9 cellular contexts compared by ENCODE assay signal in genomic region chr17:49358638-49359247, GRCh38. TPM values are rescaled to one million over a fixed set of nuclear protein-coding genes. Genes with fewer than 3 reads are reported as not detected.
DNase-seq lines count a peak whose midpoint lies in the region; ATAC-seq and TF ChIP-seq lines count a peak whose summit lies in the region.
"Had no signal": no experiment of that assay in that cellular context is flagged by ENCODE, and none has a peak within 500 bp of the region (broad histone marks: within the 10 kb centered on the region; RNA-seq: fewer than 3 reads in every experiment).

No MANE protein-coding gene starts in this region.

- in situ Hi-C loops in SK-MEL-5 (cut with HindIII; ENCODE audit: low pct_unique_long_range_greater_than_20kb, low sequenced_read_pairs): no loop called here

- WGBS in right cardiac atrium: 36% methylated on average over 4 of the region's 4 CpGs

- peak overlapping the region; percentile 16 for H3K27ac Mint-ChIP-seq in type B pancreatic cell

- H3K27me3 ChIP-seq in cardiac muscle cell (no peaks in the 10 kb centered on the region), right cardiac atrium (ENCODE audit: control insufficient read depth, insufficient read depth) (no peaks in the 10 kb centered on the region)

- H3K4me3 Mint-ChIP-seq in type B pancreatic cell: peak overlapping the region; percentile 98

- H3K4me1 ChIP-seq in cardiac muscle cell (ENCODE audit: low read depth): peaks cover 19% of the 10 kb centered on the region
- H3K4me1 ChIP-seq in right cardiac atrium (ENCODE audit: control insufficient read depth, insufficient read depth, low read length): peaks cover 6% of the 10 kb centered on the region

- H3K27ac ChIP-seq in cardiac muscle cell (no peak overlapping the region), right cardiac atrium (ENCODE audit: low read length) (no peak overlapping the region)

- no peaks in the 10 kb centered on the region for H3K9me3 ChIP-seq in cardiac muscle cell (ENCODE audit: low read depth)
- no peaks in the 10 kb centered on the region for H3K9me3 ChIP-seq in right cardiac atrium (ENCODE audit: control insufficient read depth, low read length)

- no peak overlapping the region for H3K4me3 ChIP-seq in cardiac muscle cell
- no peak overlapping the region for H3K4me3 ChIP-seq in right cardiac atrium (ENCODE audit: low read length)
- peak overlapping the region; percentile 13 for H3K4me3 ChIP-seq in fibroblast of the aortic adventitia (ENCODE audit: low read depth, low read length)

- H3K36me3 Mint-ChIP-seq in type B pancreatic cell: peaks cover 3% of the 10 kb centered on the region

- no peaks in the 10 kb centered on the region for H3K9me3 Mint-ChIP-seq in type B pancreatic cell

- H3K27me3 Mint-ChIP-seq in type B pancreatic cell: no peaks in the 10 kb centered on the region

- H3K36me3 ChIP-seq in cardiac muscle cell: no peaks in the 10 kb centered on the region

- DNase-seq in cardiac muscle cell (ENCODE audit: low read depth in 1 of 2, low spot score in 1 of 2) (peak; percentile 7 to 9), right cardiac atrium (no peak), SK-MEL-5 (ENCODE audit: low read depth, low spot score) (peak; percentile 37), fibroblast of the aortic adventitia (ENCODE audit: low read depth) (peak; percentile 37), type B pancreatic cell (ENCODE audit: extremely low spot score, unreplicated experiment) (no peak), NCI-H1436 (lab: John Stamatoyannopoulos, UW) (no peak)
- no peak for DNase-seq in NK-92 treated with Interleukin-12 subunit alpha and Interleukin-12 subunit beta, amount 100 ng/mL, for 24 hours (lab: John Stamatoyannopoulos, UW)
- DNase-seq: Right ventricle myocardium superior had no signal

- ATAC-seq in right cardiac atrium (no peak), GM21367 (IDR thresholded peaks at IDR 0.05; ENCODE audit: unreplicated experiment) (no peak)

- TF ChIP-seq CTCF in cardiac muscle cell (IDR thresholded peaks at IDR 0.05; ENCODE audit: low read depth, low read length) (no peak), fibroblast of the aortic adventitia (IDR thresholded peaks at IDR 0.05; ENCODE audit: insufficient read depth, low read length) (no peak), type B pancreatic cell (conservative IDR thresholded peaks at IDR 0.05) (no peak)

- intact Hi-C loops in right cardiac atrium (cut with DNase I): no loop called here

- peaks cover 38% of the 10 kb centered on the region for H3K4me1 Mint-ChIP-seq in type B pancreatic cell (ENCODE audit: unreplicated experiment)

RNA-seq across cellular contexts. Expression of gene ZNF652, which starts 3.3 kb away (rescaled TPM):
- total RNA-seq in cardiac muscle cell (30.0 and 48.5 TPM in 2 replicates), right cardiac atrium (10 to 100 TPM; 23.7 to 30.7 (median 24.4) TPM), fibroblast of the aortic adventitia (ENCODE audit: low replicate concordance) (25.6 and 27.7 TPM in 2 replicates), type B pancreatic cell (ENCODE audit: low replicate concordance) (39.6 and 42.3 TPM in 2 replicates)
- polyA plus RNA-seq in cardiac muscle cell (27.4 and 42.6 TPM in 2 replicates), right cardiac atrium (15.3 TPM)
- total RNA-seq in SK-MEL-5 (2014; rRNA removed; shearing (Covaris generic)): 36.0 and 36.9 TPM in 2 replicates
- 16.8 and 17.5 TPM in 2 replicates for polyA plus RNA-seq in SK-MEL-5 (2015; cell fraction: cytosol; rRNA removed)
- polyA plus RNA-seq in SK-MEL-5 (2015; cell fraction: nucleus; rRNA removed): 27.5 and 32.5 TPM in 2 replicates

RNA-seq across cellular contexts. Expression of gene PHB1, which starts 55.9 kb away (rescaled TPM):
- total RNA-seq in cardiac muscle cell (134 and 215 TPM in 2 replicates), right cardiac atrium (100 to 1,000 TPM; 186 to 239 (median 201) TPM), fibroblast of the aortic adventitia (ENCODE audit: low replicate concordance) (48.3 and 103 TPM in 2 replicates), type B pancreatic cell (ENCODE audit: low replicate concordance) (231 and 270 TPM in 2 replicates)
- polyA plus RNA-seq in cardiac muscle cell (252 and 337 TPM in 2 replicates), right cardiac atrium (230 TPM)
- total RNA-seq in SK-MEL-5 (2014; rRNA removed; shearing (Covaris generic)): 373 and 401 TPM in 2 replicates
- polyA plus RNA-seq in SK-MEL-5 (2015; cell fraction: cytosol; rRNA removed): 302 and 312 TPM in 2 replicates
- 100 and 102 TPM in 2 replicates for polyA plus RNA-seq in SK-MEL-5 (2015; cell fraction: nucleus; rRNA removed)

Comparison
In these comparisons a context has a peak if more than half of its experiments do, and no peak if none do; other contexts are left out.
1. DNase-seq: peak in cardiac muscle cell (2 of 2), SK-MEL-5 (single experiment) and fibroblast of the aortic adventitia (single experiment); none in right cardiac atrium (0 of 3), type B pancreatic cell (single experiment), NCI-H1436 (single experiment) and NK-92 treated with Interleukin-12 subunit alpha and Interleukin-12 subunit beta, amount 100 ng/mL, for 24 hours (single experiment).